In the genomic region with DNA sequence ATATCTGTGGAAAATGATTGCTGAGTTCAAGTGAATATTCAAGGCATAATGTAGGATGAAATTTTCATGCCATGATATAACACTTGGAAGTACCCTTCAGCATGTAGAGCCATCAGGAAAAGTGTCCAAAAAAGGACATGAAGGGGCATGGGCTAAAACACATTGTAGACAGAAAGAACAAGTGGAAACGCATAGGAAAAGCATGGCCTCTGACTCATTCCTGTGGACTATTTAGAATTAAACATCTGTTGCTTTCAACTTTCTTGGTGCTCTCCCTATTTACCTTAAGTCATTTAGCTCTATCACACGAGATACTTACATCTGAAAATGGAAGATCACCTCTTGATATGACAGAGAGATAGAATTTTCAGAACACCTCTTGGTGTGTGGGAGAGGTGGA, we compare ENCODE assay signal across 1 cellular context.
A peak's percentile ranks its signal among the peaks of the same experiment; 100 is the strongest.
TF ChIP-seq lines count a peak whose summit lies in the region.

No MANE protein-coding gene starts in this region.

TF ChIP-seq in IMR-90, 13 proteins besides CTCF, POLR2A, EP300 and RAD21:
- TF ChIP-seq MAZ (IDR thresholded peaks at IDR 0.05; ENCODE audit: borderline replicate concordance, low read depth, low read length) (no peak), NFE2L2 (IDR thresholded peaks at IDR 0.05; ENCODE audit: low read depth, low read length) (no peak), FOS (IDR thresholded peaks at IDR 0.05; ENCODE audit: low read depth, low read length) (peak; percentile 22; the same call in 1 of the 2 replicates)
